In genomic region chr1:107019166-107019565, GRCh38 we compare ENCODE assay signal across 16 cellular contexts.
"Had no signal": no experiment of that assay in that cellular context is flagged by ENCODE, and none has a peak within 500 bp of the region (broad histone marks: within the 10 kb centered on the region; RNA-seq: fewer than 3 reads in every experiment).

No MANE protein-coding gene starts in this region.

- H3K4me1 Mint-ChIP-seq: activated naive CD8-positive, alpha-beta T cell treated with anti-CD3 and anti-CD28 coated beads, Interleukin-2, amount 50 U/mL, for 24 hours; stimulated activated memory B cell treated with anti-CD40 and anti-IgM and Interleukin-4, amounts not matched to agents 10 μg/mL and 1 μg/mL and 100 μg/mL, for 72 hours; T-cell had no signal

- H3K79me2 ChIP-seq: hepatocyte had no signal

- DNase-seq: activated CD4-positive, alpha-beta T cell treated with anti-CD3 and anti-CD28 coated beads for 48 hours; activated naive CD4-positive, alpha-beta T cell treated with Interleukin-2 at 50 U/mL for 16 hours; activated naive CD8-positive, alpha-beta T cell treated with anti-CD3 and anti-CD28 coated beads, Interleukin-2, amount 50 U/mL, for 24 hours; effector CD8-positive, alpha-beta T cell; midbrain; right lobe of liver; spleen; stimulated activated CD4-positive, alpha-beta T cell treated with anti-CD3 and anti-CD28 coated beads, Interleukin-1b, Interleukin-23, amount 100 ng/mL, for 48 hours; T-cell; tibial artery had no signal

- H3K4me2 ChIP-seq: hepatocyte had no signal

- H3K4me3 ChIP-seq: ascending aorta, hepatocyte, right lobe of liver, spleen, tibial artery had no signal

- H3K4me1 ChIP-seq: ascending aorta, right lobe of liver, spleen, tibial artery had no signal

- H3K9me3 Mint-ChIP-seq: activated naive CD8-positive, alpha-beta T cell treated with anti-CD3 and anti-CD28 coated beads, Interleukin-2, amount 50 U/mL, for 24 hours had no signal

- H3K4me3 Mint-ChIP-seq: activated naive CD8-positive, alpha-beta T cell treated with anti-CD3 and anti-CD28 coated beads, Interleukin-2, amount 50 U/mL, for 24 hours; stimulated activated memory B cell treated with anti-CD40 and anti-IgM and Interleukin-4, amounts not matched to agents 10 μg/mL and 1 μg/mL and 100 μg/mL, for 72 hours; T-cell; WTC11 had no signal

- H3K36me3 Mint-ChIP-seq: stimulated activated memory B cell treated with anti-CD40 and anti-IgM and Interleukin-4, amounts not matched to agents 10 μg/mL and 1 μg/mL and 100 μg/mL, for 72 hours; T-cell; WTC11 had no signal

- H3K36me3 ChIP-seq: ascending aorta, right lobe of liver, spleen, tibial artery had no signal

- H3K27me3 ChIP-seq: ascending aorta, hepatocyte, right lobe of liver, spleen, tibial artery had no signal

- H3K27ac Mint-ChIP-seq: activated naive CD8-positive, alpha-beta T cell treated with anti-CD3 and anti-CD28 coated beads, Interleukin-2, amount 50 U/mL, for 24 hours; stimulated activated memory B cell treated with anti-CD40 and anti-IgM and Interleukin-4, amounts not matched to agents 10 μg/mL and 1 μg/mL and 100 μg/mL, for 72 hours; T-cell; WTC11 had no signal

- FAIRE-seq: colon, frontal cortex had no signal

- H3K9me3 ChIP-seq: ascending aorta, right lobe of liver, tibial artery had no signal

- H2AFZ ChIP-seq: hepatocyte had no signal

- H3K27ac ChIP-seq: ascending aorta, hepatocyte, right lobe of liver, spleen, tibial artery had no signal
